ENCODE assay signal across 13 cellular contexts in the genomic region with DNA sequence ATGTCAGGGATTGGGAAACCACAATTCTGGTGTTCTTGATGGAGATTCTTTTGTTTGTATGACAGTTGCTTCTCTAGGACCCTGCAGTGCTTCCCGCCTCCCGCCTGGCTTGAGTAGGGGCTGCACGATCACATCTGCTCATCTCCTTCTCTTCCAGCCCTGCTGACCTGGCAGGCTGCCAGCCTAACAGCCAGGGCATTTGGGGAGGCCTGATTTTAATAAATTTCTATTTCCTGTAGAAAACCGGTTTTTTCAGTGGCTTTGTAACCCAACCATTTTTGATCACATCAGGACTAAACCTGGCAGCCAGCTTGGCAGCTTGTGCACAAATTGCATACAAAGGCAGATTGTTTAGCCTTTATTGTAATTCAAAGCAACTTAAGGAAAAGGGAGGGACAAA.
DNase-seq lines count a peak whose midpoint lies in the region; ATAC-seq and TF ChIP-seq lines count a peak whose summit lies in the region.
"Had no signal": no experiment of that assay in that cellular context is flagged by ENCODE, and none has a peak within 500 bp of the region (broad histone marks: within the 10 kb centered on the region; RNA-seq: fewer than 3 reads in every experiment).

No MANE protein-coding gene starts in this region.

- 48% methylated on average over 4 of the region's 4 CpGs for WGBS in hepatocyte (ENCODE audit: low lambda C conversion rate, missing lambda C conversion rate)
- 22% methylated on average over 4 of the region's 4 CpGs for WGBS in suprapubic skin

- H3K79me2 ChIP-seq in hepatocyte, result no peaks in the 10 kb centered on the region

- no peaks in the 10 kb centered on the region for H3K9me2 ChIP-seq in hepatocyte (replicated peaks; ENCODE audit: insufficient read depth)

- H3K9me3 ChIP-seq in hepatocyte (ENCODE audit: low read depth) (no peaks in the 10 kb centered on the region), suprapubic skin (no peaks in the 10 kb centered on the region)
- H3K9me3 ChIP-seq: mucosa of descending colon had no signal

- no peak overlapping the region for H3K27ac Mint-ChIP-seq in stimulated activated naive CD8-positive, alpha-beta T cell treated with anti-CD3 and anti-CD28 coated beads, Interleukin-15, amount 100 ng/mL, for 72 hours
- H3K27ac Mint-ChIP-seq: B cell had no signal

- no peak for TF ChIP-seq CTCF in hepatocyte (IDR thresholded peaks at IDR 0.05; ENCODE audit: poor library complexity)
- TF ChIP-seq CTCF in suprapubic skin (IDR thresholded peaks at IDR 0.05), result no peak

- no peaks in the 10 kb centered on the region for H4K20me1 ChIP-seq in hepatocyte (ENCODE audit: insufficient read depth, poor library complexity, severe bottlenecking)

- no peak overlapping the region for H2AFZ ChIP-seq in hepatocyte

- no peak overlapping the region for H3K4me3 Mint-ChIP-seq in stimulated activated naive CD8-positive, alpha-beta T cell treated with anti-CD3 and anti-CD28 coated beads, Interleukin-15, amount 100 ng/mL, for 72 hours
- H3K4me3 Mint-ChIP-seq: B cell had no signal

- DNase-seq in Ammon's horn (ENCODE audit: low spot score) (peak; percentile 29), NCI-H1048 (lab: John Stamatoyannopoulos, UW) (peak; percentile 85), NCI-H774 (lab: John Stamatoyannopoulos, UW) (peak; percentile 25), hepatocyte (ENCODE audit: low spot score) (peak; percentile 71), mucosa of gallbladder (ENCODE audit: low spot score) (no peak), suprapubic skin (ENCODE audit: low spot score in 2 of 2) (no peak)
- DNase-seq in stimulated activated naive CD8-positive, alpha-beta T cell treated with anti-CD3 and anti-CD28 coated beads, Interleukin-15, amount 100 ng/mL, for 72 hours, result no peak
- DNase-seq: activated gamma-delta T cell; mucosa of descending colon; stimulated activated CD4-positive, alpha-beta T cell treated with anti-CD3 and anti-CD28 coated beads, Interleukin-12 subunit alpha, Interleukin-12 subunit beta, amount 100 ng/mL, for 4 hours had no signal

- H3K9me3 Mint-ChIP-seq in stimulated activated naive CD8-positive, alpha-beta T cell treated with anti-CD3 and anti-CD28 coated beads, Interleukin-15, amount 100 ng/mL, for 72 hours, result no peaks in the 10 kb centered on the region

- H3K4me3 ChIP-seq in hepatocyte, result no peak overlapping the region
- H3K4me3 ChIP-seq in suprapubic skin, result no peak overlapping the region
- H3K4me3 ChIP-seq: mucosa of descending colon had no signal

- peaks cover 8% of the 10 kb centered on the region for H3K27me3 Mint-ChIP-seq in stimulated activated naive CD8-positive, alpha-beta T cell treated with anti-CD3 and anti-CD28 coated beads, Interleukin-15, amount 100 ng/mL, for 72 hours

- H3K36me3 ChIP-seq in hepatocyte (replicated peaks; ENCODE audit: insufficient read depth, low read depth) (no peaks in the 10 kb centered on the region), suprapubic skin (no peaks in the 10 kb centered on the region)

- H3K4me1 Mint-ChIP-seq in stimulated activated naive CD8-positive, alpha-beta T cell treated with anti-CD3 and anti-CD28 coated beads, Interleukin-15, amount 100 ng/mL, for 72 hours, result no peaks in the 10 kb centered on the region
- H3K4me1 Mint-ChIP-seq: B cell had no signal

- H3K4me1 ChIP-seq in hepatocyte (ENCODE audit: insufficient read depth) (peaks cover 4% of the 10 kb centered on the region), suprapubic skin (peaks cover 11% of the 10 kb centered on the region)

- peak overlapping the region; percentile 62 for H3K27ac ChIP-seq in hepatocyte
- no peak overlapping the region for H3K27ac ChIP-seq in suprapubic skin

- TF ChIP-seq EP300 in suprapubic skin (IDR thresholded peaks at IDR 0.05), result no peak

- H3K4me2 ChIP-seq in hepatocyte, result no peak overlapping the region

- TF ChIP-seq POLR2A in suprapubic skin (IDR thresholded peaks at IDR 0.05), result no peak

- H3K27me3 ChIP-seq in hepatocyte, result no peaks in the 10 kb centered on the region
- H3K27me3 ChIP-seq in suprapubic skin, result no peaks in the 10 kb centered on the region

- no peak for ATAC-seq in stimulated activated naive CD8-positive, alpha-beta T cell treated with anti-CD3 and anti-CD28 coated beads, Interleukin-15, amount 100 ng/mL, for 72 hours
- ATAC-seq in GM21786 (IDR thresholded peaks at IDR 0.05; ENCODE audit: unreplicated experiment), result no peak
- ATAC-seq: activated CD4-positive, CD25-positive, alpha-beta regulatory T cell treated with anti-CD3 and anti-CD28 coated beads, Interleukin-2, amount 50 U/mL, for 24 hours; mucosa of descending colon had no signal

Comparison
In these comparisons a context has a peak if more than half of its experiments do, and no peak if none do; other contexts are left out.
1. DNase-seq: peak in Ammon's horn (single experiment), NCI-H1048 (single experiment), NCI-H774 (single experiment) and hepatocyte (single experiment); none in mucosa of gallbladder (single experiment), suprapubic skin (0 of 2) and stimulated activated naive CD8-positive, alpha-beta T cell treated with anti-CD3 and anti-CD28 coated beads, Interleukin-15, amount 100 ng/mL, for 72 hours (0 of 2).